2 cellular contexts compared by ENCODE assay signal in genomic region chr7:17564678-17565209, GRCh38.
TF ChIP-seq lines count a peak whose summit lies in the region.

No MANE protein-coding gene starts in this region.

TF ChIP-seq in A549, 52 proteins besides CTCF, POLR2A, EP300 and RAD21 (continued from another document):
- TF ChIP-seq BCL3 (IDR thresholded peaks at IDR 0.05) (no peak), BHLHE40 (IDR thresholded peaks at IDR 0.05; ENCODE audit: low read depth, low read length) (no peak), FOXS1 (CRISPR knock-in tag; IDR thresholded peaks at IDR 0.05) (no peak), ZFP36 (IDR thresholded peaks at IDR 0.05; ENCODE audit: borderline replicate concordance, partially characterized antibody) (no peak), PHF8 (IDR thresholded peaks at IDR 0.05; ENCODE audit: borderline replicate concordance, low read depth) (no peak), ZNF302 (CRISPR knock-in tag; IDR thresholded peaks at IDR 0.05) (no peak), PBX3 (IDR thresholded peaks at IDR 0.05) (no peak), FOSL2 (IDR thresholded peaks at IDR 0.05) (no peak), FOSL2 (CRISPR knock-in tag; IDR thresholded peaks at IDR 0.05) (no peak), RARB (CRISPR knock-in tag; IDR thresholded peaks at IDR 0.05) (no peak), FOSB (CRISPR knock-in tag; IDR thresholded peaks at IDR 0.05) (no peak), MAZ (IDR thresholded peaks at IDR 0.05; ENCODE audit: borderline replicate concordance, low read depth, low read length) (no peak), EHMT2 (IDR thresholded peaks at IDR 0.05; ENCODE audit: low read depth) (no peak), CHD2 (IDR thresholded peaks at IDR 0.05; ENCODE audit: low read length, partially characterized antibody) (no peak)

TF ChIP-seq in endothelial cell of umbilical vein, 7 proteins besides CTCF, POLR2A, EP300 and RAD21 (continued from another document):
- no peak for TF ChIP-seq JUN (IDR thresholded peaks at IDR 0.05; ENCODE audit: borderline replicate concordance, insufficient read depth, insufficient read length, low read depth)
